In genomic region chr9:71876829-71877228, GRCh38 we compare ENCODE assay signal across 24 cellular contexts. TPM values are rescaled to one million over a fixed set of nuclear protein-coding genes. Genes with fewer than 3 reads are reported as not detected.
DNase-seq lines count a peak whose midpoint lies in the region; ATAC-seq, FAIRE-seq and TF ChIP-seq lines count a peak whose summit lies in the region.
"Had no signal": no experiment of that assay in that cellular context is flagged by ENCODE, and none has a peak within 500 bp of the region (broad histone marks: within the 10 kb centered on the region; RNA-seq: fewer than 3 reads in every experiment).

No MANE protein-coding gene starts in this region.

- no peaks in the 10 kb centered on the region for H3K27me3 Mint-ChIP-seq in activated naive CD4-positive, alpha-beta T cell treated with anti-CD3 and anti-CD28 coated beads for 36 hours (ENCODE audit: low read depth)
- H3K27me3 Mint-ChIP-seq in endodermal cell (ENCODE audit: insufficient read depth) = no peaks in the 10 kb centered on the region
- no peaks in the 10 kb centered on the region for H3K27me3 Mint-ChIP-seq in activated T-helper 1 cell treated with anti-CD3 and anti-CD28 coated beads, Interleukin-12 subunit alpha, Interleukin-12 subunit beta, Interleukin-2, Interleukin-4 antibody, amounts not matched to agents 30 ng/mL and 10 ng/mL and 1 ng/mL, durations not matched to agents 14 hours and 24 hours and 36 hours (ENCODE audit: insufficient read depth)
- H3K27me3 Mint-ChIP-seq: B cell; CD4-positive, CD25-positive, alpha-beta regulatory T cell had no signal

- peaks cover 31% of the 10 kb centered on the region for H3K36me3 Mint-ChIP-seq in activated naive CD4-positive, alpha-beta T cell treated with anti-CD3 and anti-CD28 coated beads for 36 hours (ENCODE audit: low read depth)
- H3K36me3 Mint-ChIP-seq in activated naive CD4-positive, alpha-beta T cell treated with anti-CD3 and anti-CD28 coated beads, Interleukin-2, amount 50 U/mL, for 72 hours = peaks cover 23 to 55% of the 10 kb centered on the region in 2 donors
- H3K36me3 Mint-ChIP-seq in endodermal cell (ENCODE audit: low read depth) = peaks cover 21% of the 10 kb centered on the region
- peaks cover 36% of the 10 kb centered on the region for H3K36me3 Mint-ChIP-seq in activated T-helper 1 cell treated with anti-CD3 and anti-CD28 coated beads, Interleukin-12 subunit alpha, Interleukin-12 subunit beta, Interleukin-2, Interleukin-4 antibody, amounts not matched to agents 30 ng/mL and 10 ng/mL and 1 ng/mL, durations not matched to agents 14 hours and 24 hours and 36 hours (ENCODE audit: low read depth)

- H3K4me3 Mint-ChIP-seq in activated naive CD4-positive, alpha-beta T cell treated with anti-CD3 and anti-CD28 coated beads for 36 hours = no peak overlapping the region
- no peak overlapping the region for H3K4me3 Mint-ChIP-seq in endodermal cell
- no peak overlapping the region for H3K4me3 Mint-ChIP-seq in activated T-helper 1 cell treated with anti-CD3 and anti-CD28 coated beads, Interleukin-12 subunit alpha, Interleukin-12 subunit beta, Interleukin-2, Interleukin-4 antibody, amounts not matched to agents 30 ng/mL and 10 ng/mL and 1 ng/mL, durations not matched to agents 14 hours and 24 hours and 36 hours
- H3K4me3 Mint-ChIP-seq: B cell; CD4-positive, CD25-positive, alpha-beta regulatory T cell; CD8-positive, alpha-beta T cell had no signal

- no peak for FAIRE-seq in GM12891 (lab: Jason Lieb, UNC)
- FAIRE-seq: A204.1, GM12878, H1 had no signal

- H3K79me2 ChIP-seq in DND-41 (ENCODE audit: insufficient read depth, low read length) (peaks cover 97% of the 10 kb centered on the region), Loucy (ENCODE audit: insufficient read depth, low read length) (peaks cover 99% of the 10 kb centered on the region)

- intact Hi-C loops in activated naive CD4-positive, alpha-beta T cell treated with anti-CD3 and anti-CD28 coated beads for 36 hours (cut with micrococcal nuclease) = no loop called here
- intact Hi-C loops in activated T-helper 1 cell treated with anti-CD3 and anti-CD28 coated beads, Interleukin-12 subunit alpha, Interleukin-12 subunit beta, Interleukin-2, Interleukin-4 antibody, amounts not matched to agents 30 ng/mL and 10 ng/mL and 1 ng/mL, durations not matched to agents 14 hours and 24 hours and 36 hours (cut with micrococcal nuclease) = loop anchor here (1.0 kb wide), 1 partner anchor 8 kb away; no protein-coding TSS in a partner anchor

- peaks cover 14% of the 10 kb centered on the region for H3K9me3 ChIP-seq in DND-41 (ENCODE audit: insufficient read depth, low read length, severe bottlenecking)
- H3K9me3 ChIP-seq in Loucy (ENCODE audit: insufficient read depth, low read depth, low read length) = peaks cover 24% of the 10 kb centered on the region
- peaks cover 11% of the 10 kb centered on the region for H3K9me3 ChIP-seq in endodermal cell (ENCODE audit: control insufficient read depth, low read length)
- H3K9me3 ChIP-seq: Caco-2 had no signal

- H3K4me1 ChIP-seq in DND-41 (ENCODE audit: insufficient read depth, low read length) (peaks cover 2% of the 10 kb centered on the region; the same call in 1 of the 2 replicates), Loucy (ENCODE audit: insufficient read depth, low read length, poor library complexity, severe bottlenecking) (peaks cover 14% of the 10 kb centered on the region), endodermal cell (ENCODE audit: control insufficient read depth, insufficient read depth, low read length) (no peaks in the 10 kb centered on the region)
- H3K4me1 ChIP-seq: Caco-2 had no signal

- H3K9me2 ChIP-seq in Loucy (replicated peaks; ENCODE audit: low read depth, low read length) = no peaks in the 10 kb centered on the region

- no peak for DNase-seq in activated naive CD4-positive, alpha-beta T cell treated with anti-CD3 and anti-CD28 coated beads for 36 hours
- DNase-seq in activated naive CD4-positive, alpha-beta T cell treated with anti-CD3 and anti-CD28 coated beads, Interleukin-2, amount 50 U/mL, for 72 hours (ENCODE audit: low spot score in 2 of 2) = no peak
- DNase-seq in DND-41 (no peak), endodermal cell (no peak), GM12891 (ENCODE audit: insufficient read length, low spot score) (no peak)
- DNase-seq in activated T-helper 1 cell treated with anti-CD3 and anti-CD28 coated beads, Interleukin-12 subunit alpha, Interleukin-12 subunit beta, Interleukin-2, Interleukin-4 antibody, amounts not matched to agents 30 ng/mL and 10 ng/mL and 1 ng/mL, durations not matched to agents 14 hours and 24 hours and 36 hours (ENCODE audit: low spot score) = no peak
- DNase-seq: Caco-2; CD4-positive, CD25-positive, alpha-beta regulatory T cell; CD8-positive, alpha-beta T cell; DMS153; EL; GDM1; GM23248; H7 had no signal

- H3K9ac ChIP-seq in DND-41 (ENCODE audit: low read depth, low read length) (no peak overlapping the region), Loucy (ENCODE audit: low read depth, low read length, poor library complexity, severe bottlenecking) (no peak overlapping the region), endodermal cell (ENCODE audit: extremely low read depth, low read length, poor library complexity, severe bottlenecking) (no peak overlapping the region)
- H3K9ac ChIP-seq: BLaER1, GM23248 had no signal

- peaks cover 26% of the 10 kb centered on the region for H3K9me3 Mint-ChIP-seq in activated naive CD4-positive, alpha-beta T cell treated with anti-CD3 and anti-CD28 coated beads for 36 hours
- H3K9me3 Mint-ChIP-seq in activated naive CD4-positive, alpha-beta T cell treated with anti-CD3 and anti-CD28 coated beads, Interleukin-2, amount 50 U/mL, for 72 hours = peaks cover 23 to 33% of the 10 kb centered on the region in 2 donors
- no peaks in the 10 kb centered on the region for H3K9me3 Mint-ChIP-seq in endodermal cell
- H3K9me3 Mint-ChIP-seq in activated T-helper 1 cell treated with anti-CD3 and anti-CD28 coated beads, Interleukin-12 subunit alpha, Interleukin-12 subunit beta, Interleukin-2, Interleukin-4 antibody, amounts not matched to agents 30 ng/mL and 10 ng/mL and 1 ng/mL, durations not matched to agents 14 hours and 24 hours and 36 hours = peaks cover 42% of the 10 kb centered on the region

- no peaks in the 10 kb centered on the region for H3F3A ChIP-seq in Loucy (ENCODE audit: low read depth)

- H2AFZ ChIP-seq in DND-41 (ENCODE audit: low read depth, low read length) (no peak overlapping the region), Loucy (ENCODE audit: low read length) (no peak overlapping the region)
- H2AFZ ChIP-seq: GM23248 had no signal

- TF ChIP-seq CTCF in DND-41 (IDR thresholded peaks at IDR 0.05; ENCODE audit: borderline replicate concordance, extremely low read depth, low read length, poor library complexity, severe bottlenecking) (no peak), Loucy (conservative IDR thresholded peaks at IDR 0.05; ENCODE audit: low read length) (no peak), endodermal cell (conservative IDR thresholded peaks at IDR 0.05) (no peak)

- H3K27ac Mint-ChIP-seq in activated naive CD4-positive, alpha-beta T cell treated with anti-CD3 and anti-CD28 coated beads for 36 hours = peak overlapping the region; percentile 22
- no peak overlapping the region for H3K27ac Mint-ChIP-seq in activated naive CD4-positive, alpha-beta T cell treated with anti-CD3 and anti-CD28 coated beads, Interleukin-2, amount 50 U/mL, for 72 hours
- H3K27ac Mint-ChIP-seq in endodermal cell = peak overlapping the region; percentile 71
- H3K27ac Mint-ChIP-seq in activated T-helper 1 cell treated with anti-CD3 and anti-CD28 coated beads, Interleukin-12 subunit alpha, Interleukin-12 subunit beta, Interleukin-2, Interleukin-4 antibody, amounts not matched to agents 30 ng/mL and 10 ng/mL and 1 ng/mL, durations not matched to agents 14 hours and 24 hours and 36 hours = no peak overlapping the region
- H3K27ac Mint-ChIP-seq: B cell; CD8-positive, alpha-beta T cell had no signal

- ATAC-seq in activated naive CD4-positive, alpha-beta T cell treated with anti-CD3 and anti-CD28 coated beads, Interleukin-2, amount 50 U/mL, for 72 hours = no peak
- 0 out of 3 replicates have a peak, but pooled peaks have one; percentile 35 for ATAC-seq in DND-41 (ENCODE audit: insufficient read depth, low read depth)
- ATAC-seq in HG03354 (IDR thresholded peaks at IDR 0.05; ENCODE audit: poor library complexity, severe bottlenecking, unreplicated experiment) = no peak
- ATAC-seq: CD8-positive, alpha-beta T cell; GM12878; HCT116 had no signal

- H3K27ac ChIP-seq in DND-41 (ENCODE audit: low read length) (peak overlapping the region; percentile 52; the same call in 1 of the 2 replicates), endodermal cell (ENCODE audit: low read depth, low read length) (no peak overlapping the region)
- H3K27ac ChIP-seq: 22Rv1, BLaER1, C4-2B, GM23248 had no signal

- H3K27me3 ChIP-seq in DND-41 (ENCODE audit: insufficient read depth, low read length, poor library complexity) (no peaks in the 10 kb centered on the region), Loucy (ENCODE audit: insufficient read depth, low read length, poor library complexity, severe bottlenecking) (no peaks in the 10 kb centered on the region), endodermal cell (ENCODE audit: control insufficient read depth, insufficient read depth, low read length, poor library complexity, severe bottlenecking) (no peaks in the 10 kb centered on the region)
- H3K27me3 ChIP-seq: BLaER1 had no signal

- CTCF ChIA-PET in activated naive CD4-positive, alpha-beta T cell treated with anti-CD3 and anti-CD28 coated beads for 36 hours (lab: Charles Lee) = no interaction called here

- H3K4me3 ChIP-seq in DND-41 (ENCODE audit: low read depth in 1 of 2, low read length in 2 of 2) (no peak overlapping the region), Loucy (ENCODE audit: low read length, poor library complexity, severe bottlenecking) (no peak overlapping the region), endodermal cell (ENCODE audit: low read length) (no peak overlapping the region)
- H3K4me3 ChIP-seq: BLaER1, GM12878, GM23248 had no signal

- H4K20me1 ChIP-seq in DND-41 (ENCODE audit: insufficient read depth, low read length) (peaks cover 38% of the 10 kb centered on the region), Loucy (ENCODE audit: insufficient read depth, low read length, poor library complexity, severe bottlenecking) (peaks cover 89% of the 10 kb centered on the region)

- peaks cover 42% of the 10 kb centered on the region for H3K36me3 ChIP-seq in DND-41 (ENCODE audit: insufficient read depth, low read length)
- peaks cover 60% of the 10 kb centered on the region for H3K36me3 ChIP-seq in Loucy (ENCODE audit: insufficient read depth, low read length)
- H3K36me3 ChIP-seq in endodermal cell (ENCODE audit: control insufficient read depth, insufficient read depth, low read length) = peaks cover 18% of the 10 kb centered on the region

- H3K4me2 ChIP-seq in DND-41 (ENCODE audit: insufficient read depth, low read length) = no peak overlapping the region
- H3K4me2 ChIP-seq in Loucy (ENCODE audit: low read depth, low read length, poor library complexity, severe bottlenecking) = peak overlapping the region; percentile 20
- H3K4me2 ChIP-seq: BLaER1 had no signal

- H3K4me1 Mint-ChIP-seq in activated naive CD4-positive, alpha-beta T cell treated with anti-CD3 and anti-CD28 coated beads for 36 hours (ENCODE audit: low read depth) = peaks cover 7% of the 10 kb centered on the region
- H3K4me1 Mint-ChIP-seq in endodermal cell = peaks cover 12% of the 10 kb centered on the region
- H3K4me1 Mint-ChIP-seq in activated T-helper 1 cell treated with anti-CD3 and anti-CD28 coated beads, Interleukin-12 subunit alpha, Interleukin-12 subunit beta, Interleukin-2, Interleukin-4 antibody, amounts not matched to agents 30 ng/mL and 10 ng/mL and 1 ng/mL, durations not matched to agents 14 hours and 24 hours and 36 hours (ENCODE audit: low read depth) = peaks cover 15% of the 10 kb centered on the region

- TF ChIP-seq POLR2A in GM12891 (IDR thresholded peaks at IDR 0.05; ENCODE audit: low read depth, low read length) = no peak

RNA-seq across cellular contexts. Expression of gene ABHD17B, which starts 34.2 kb away (rescaled TPM):
- total RNA-seq in activated naive CD4-positive, alpha-beta T cell treated with anti-CD3 and anti-CD28 coated beads for 36 hours = 10 to 100 TPM; 10.2 to 11.1 TPM
- total RNA-seq in activated naive CD4-positive, alpha-beta T cell treated with anti-CD3 and anti-CD28 coated beads, Interleukin-2, amount 50 U/mL, for 72 hours = 10 to 100 TPM; 11.1 to 15.4 TPM
- 10 to 100 TPM; 32.3 to 44.9 TPM for total RNA-seq in endodermal cell
- polyA plus RNA-seq in endodermal cell (2013, experiment 1 of 2) = 40.0 TPM
- polyA plus RNA-seq in endodermal cell (2013, experiment 2 of 2) = 34.9 TPM
- 18.5 and 20.4 TPM in 2 replicates for total RNA-seq in activated T-helper 1 cell treated with anti-CD3 and anti-CD28 coated beads, Interleukin-12 subunit alpha, Interleukin-12 subunit beta, Interleukin-2, Interleukin-4 antibody, amounts not matched to agents 30 ng/mL and 10 ng/mL and 1 ng/mL, durations not matched to agents 14 hours and 24 hours and 36 hours
- polyA plus RNA-seq in GM12891 (2012; ENCODE audit: low read depth, missing spikeins) = 7.0 TPM

RNA-seq across cellular contexts. Expression of gene C9orf85, which starts 34.6 kb away (rescaled TPM):
- total RNA-seq in activated naive CD4-positive, alpha-beta T cell treated with anti-CD3 and anti-CD28 coated beads for 36 hours = 1 to 10 TPM; 6.2 to 6.7 TPM
- 1 to 10 TPM; 9.5 to 10.0 TPM for total RNA-seq in activated naive CD4-positive, alpha-beta T cell treated with anti-CD3 and anti-CD28 coated beads, Interleukin-2, amount 50 U/mL, for 72 hours
- total RNA-seq in endodermal cell = 1 to 10 TPM; 7.5 to 9.3 TPM
- polyA plus RNA-seq in endodermal cell (2013, experiment 1 of 2) = 12.0 TPM
- polyA plus RNA-seq in endodermal cell (2013, experiment 2 of 2) = 10.5 TPM
- total RNA-seq in activated T-helper 1 cell treated with anti-CD3 and anti-CD28 coated beads, Interleukin-12 subunit alpha, Interleukin-12 subunit beta, Interleukin-2, Interleukin-4 antibody, amounts not matched to agents 30 ng/mL and 10 ng/mL and 1 ng/mL, durations not matched to agents 14 hours and 24 hours and 36 hours = 9.3 and 9.8 TPM in 2 replicates
- polyA plus RNA-seq in GM12891 (2012; ENCODE audit: low read depth, missing spikeins) = 8.4 TPM

Comparison
In these comparisons a context has a peak if more than half of its experiments do, and no peak if none do; other contexts are left out.
1. H3K27ac Mint-ChIP-seq: peak in activated naive CD4-positive, alpha-beta T cell treated with anti-CD3 and anti-CD28 coated beads for 36 hours (single experiment) and endodermal cell (single experiment); none in activated naive CD4-positive, alpha-beta T cell treated with anti-CD3 and anti-CD28 coated beads, Interleukin-2, amount 50 U/mL, for 72 hours (0 of 2) and activated T-helper 1 cell treated with anti-CD3 and anti-CD28 coated beads, Interleukin-12 subunit alpha, Interleukin-12 subunit beta, Interleukin-2, Interleukin-4 antibody, amounts not matched to agents 30 ng/mL and 10 ng/mL and 1 ng/mL, durations not matched to agents 14 hours and 24 hours and 36 hours (single experiment).